Comparison of ENCODE assay signal across 17 cellular contexts in genomic region chr12:79260923-79261322, GRCh38.
DNase-seq lines count a peak whose midpoint lies in the region; ATAC-seq and TF ChIP-seq lines count a peak whose summit lies in the region.
"Had no signal": no experiment of that assay in that cellular context is flagged by ENCODE, and none has a peak within 500 bp of the region (broad histone marks: within the 10 kb centered on the region; RNA-seq: fewer than 3 reads in every experiment).

No MANE protein-coding gene starts in this region.

- DNase-seq in astrocyte of the hippocampus (ENCODE audit: low read depth, low spot score) (peak; percentile 5), left kidney (ENCODE audit: low read depth, low spot score) (peak; percentile 75), left lobe of liver (ENCODE audit: low spot score) (no peak), T-cell (no peak), SHP77 treated with DMSO at 0.1 percent for 48 hours (lab: John Stamatoyannopoulos, UW) (no peak), progenitor cell of endocrine pancreas (ENCODE audit: low spot score, unreplicated experiment) (no peak)
- DNase-seq: C1 segment of cervical spinal cord; Calu3; CD4-positive, alpha-beta memory T cell; COR-L47; DMS153; DND-41; GM23248; H9 had no signal

- H3K27ac Mint-ChIP-seq in T-cell (no peak overlapping the region), progenitor cell of endocrine pancreas (no peak overlapping the region)
- H3K27ac Mint-ChIP-seq: CD4-positive, alpha-beta memory T cell; H9 had no signal

- no peaks in the 10 kb centered on the region for H3K4me1 ChIP-seq in HEK293 (ENCODE audit: control insufficient read depth, insufficient read depth, low read length)

- no peak overlapping the region for H3K4me3 ChIP-seq in HEK293 (ENCODE audit: low read depth, low read length)
- H3K4me3 ChIP-seq: GM12878, GM23248 had no signal

- no peaks in the 10 kb centered on the region for H3K9me3 ChIP-seq in HEK293 (ENCODE audit: control insufficient read depth, insufficient read depth, low read depth, low read length)

- H3K9me3 Mint-ChIP-seq in T-cell (peaks cover 0 to 10% (median 0%) of the 10 kb centered on the region in 3 donors), progenitor cell of endocrine pancreas (ENCODE audit: low read depth) (no peaks in the 10 kb centered on the region)
- H3K9me3 Mint-ChIP-seq: CD4-positive, alpha-beta memory T cell; H9 had no signal

- TF ChIP-seq CTCF in HEK293 (tag by site-specific recombination; IDR thresholded peaks at IDR 0.05) (no peak), progenitor cell of endocrine pancreas (IDR thresholded peaks at IDR 0.05; ENCODE audit: unreplicated experiment) (no peak)

- H3K4me1 Mint-ChIP-seq in T-cell (no peaks in the 10 kb centered on the region), progenitor cell of endocrine pancreas (ENCODE audit: low read depth) (no peaks in the 10 kb centered on the region)
- H3K4me1 Mint-ChIP-seq: CD4-positive, alpha-beta memory T cell; H9 had no signal

- H3K36me3 Mint-ChIP-seq in T-cell (no peaks in the 10 kb centered on the region), progenitor cell of endocrine pancreas (ENCODE audit: insufficient read depth) (no peaks in the 10 kb centered on the region)
- H3K36me3 Mint-ChIP-seq: CD4-positive, alpha-beta memory T cell had no signal

- no peaks in the 10 kb centered on the region for H3K36me3 ChIP-seq in HEK293 (ENCODE audit: control insufficient read depth in 2 of 2, insufficient read depth in 1 of 2, low read length in 2 of 2)

- no peaks in the 10 kb centered on the region for H3K27me3 Mint-ChIP-seq in T-cell
- H3K27me3 Mint-ChIP-seq in progenitor cell of endocrine pancreas, result no peaks in the 10 kb centered on the region
- H3K27me3 Mint-ChIP-seq: CD4-positive, alpha-beta memory T cell had no signal

- POLR2A ChIA-PET in HEK293 (lab: Yijun Ruan, JAX) (no interaction called here), T-cell (lab: Charles Lee) (no interaction called here)

- H3K4me3 Mint-ChIP-seq in T-cell, result no peak overlapping the region
- H3K4me3 Mint-ChIP-seq in progenitor cell of endocrine pancreas (ENCODE audit: low read depth), result no peak overlapping the region
- H3K4me3 Mint-ChIP-seq: CD4-positive, alpha-beta memory T cell; H9 had no signal

- ATAC-seq in left lobe of liver, result no peak
- no peak for ATAC-seq in T-cell (replicated peaks in 1 of 4)
- ATAC-seq: GM12878, HCT116 had no signal

- no peak overlapping the region for H3K27ac ChIP-seq in HEK293 (ENCODE audit: extremely low read depth, low read depth, low read length)
- H3K27ac ChIP-seq: GM23248 had no signal

- CTCF ChIA-PET in HEK293 (lab: Yijun Ruan, JAX) (interaction anchor here (1.2 kb wide), 1 partner anchor 84 kb away, joined by 4 read pairs; no protein-coding TSS in a partner anchor), T-cell (lab: Charles Lee) (no interaction called here)

TF ChIP-seq in HEK293, 187 proteins besides CTCF, POLR2A, EP300 and RAD21:
- TF ChIP-seq ZFP69B (tag by site-specific recombination; IDR thresholded peaks at IDR 0.05), result no peak
- TF ChIP-seq ZFP3 (tag by site-specific recombination; IDR thresholded peaks at IDR 0.05; ENCODE audit: low read depth), result no peak
- peak; percentile 50; the same call in 1 of the 2 replicates for TF ChIP-seq TCF7L2 (IDR thresholded peaks at IDR 0.05; ENCODE audit: borderline replicate concordance, low read depth, low read length)
- no peak for TF ChIP-seq ZNF221 (tag by site-specific recombination; IDR thresholded peaks at IDR 0.05; ENCODE audit: borderline replicate concordance)

Comparison
In these comparisons a context has a peak if more than half of its experiments do, and no peak if none do; other contexts are left out.
1. DNase-seq: peak in astrocyte of the hippocampus (single experiment) and left kidney (single experiment); none in left lobe of liver (single experiment), T-cell (0 of 34), SHP77 treated with DMSO at 0.1 percent for 48 hours (single experiment) and progenitor cell of endocrine pancreas (single experiment).